In genomic region chr12:79871621-79872020, GRCh38 we compare ENCODE assay signal across 19 cellular contexts.
DNase-seq lines count a peak whose midpoint lies in the region; ATAC-seq and TF ChIP-seq lines count a peak whose summit lies in the region.
"Had no signal": no experiment of that assay in that cellular context is flagged by ENCODE, and none has a peak within 500 bp of the region (broad histone marks: within the 10 kb centered on the region; RNA-seq: fewer than 3 reads in every experiment).

No MANE protein-coding gene starts in this region.

- H3K27ac Mint-ChIP-seq in Calu3 (ENCODE audit: unreplicated experiment) (no peak overlapping the region), MCF 10A (ENCODE audit: low read depth, unreplicated experiment) (no peak overlapping the region)
- peak overlapping the region; percentile 3 for H3K27ac Mint-ChIP-seq in central memory CD8-positive, alpha-beta T cell (ENCODE audit: low read depth)
- H3K27ac Mint-ChIP-seq: activated naive CD4-positive, alpha-beta T cell treated with anti-CD3 and anti-CD28 coated beads, Interleukin-2, amount 50 U/mL, for 72 hours; endodermal cell; HFFc6 had no signal

- H3K4me3 ChIP-seq in NB4 (ENCODE audit: low read depth, low read length) = no peak overlapping the region
- H3K4me3 ChIP-seq: mucosa of descending colon, PC-9, SJCRH30 had no signal

- peaks cover 1% of the 10 kb centered on the region for H3K36me3 Mint-ChIP-seq in Calu3 (ENCODE audit: insufficient read depth, unreplicated experiment)
- H3K36me3 Mint-ChIP-seq in central memory CD8-positive, alpha-beta T cell (ENCODE audit: insufficient read depth) = peaks cover 30% of the 10 kb centered on the region
- peaks cover 16% of the 10 kb centered on the region for H3K36me3 Mint-ChIP-seq in MCF 10A (ENCODE audit: insufficient read depth, unreplicated experiment)

- H3K4me1 Mint-ChIP-seq in Calu3 (ENCODE audit: low read depth, unreplicated experiment) (no peaks in the 10 kb centered on the region), MCF 10A (ENCODE audit: insufficient read depth, unreplicated experiment) (no peaks in the 10 kb centered on the region)
- H3K4me1 Mint-ChIP-seq in central memory CD8-positive, alpha-beta T cell = peaks cover 64% of the 10 kb centered on the region

- no peak for TF ChIP-seq CTCF in Calu3 (IDR thresholded peaks at IDR 0.05; ENCODE audit: unreplicated experiment)
- TF ChIP-seq CTCF in NB4 (IDR thresholded peaks at IDR 0.05; ENCODE audit: low read depth, low read length) = no peak
- no peak for TF ChIP-seq CTCF in MCF 10A (IDR thresholded peaks at IDR 0.05; ENCODE audit: unreplicated experiment)

- intact Hi-C loops in Calu3 (cut with micrococcal nuclease; ENCODE audit: unreplicated experiment) = no loop called here
- intact Hi-C loops in head of caudate nucleus (cut with DNase I) = no loop called here
- intact Hi-C loops in MCF 10A (cut with micrococcal nuclease) = no loop called here

- BruUV-seq in Calu3 (replicated peaks; lab: Mats Ljungman, UMichigan) (TSS peak; percentile 11), MCF 10A (replicated peaks; lab: Mats Ljungman, UMichigan) (no TSS peak)

- in situ Hi-C loops in ACHN (cut with HindIII; ENCODE audit: low pct_ligation_motif_present, low pct_unique_long_range_greater_than_20kb, low sequenced_read_pairs) = no loop called here

- H3K4me3 Mint-ChIP-seq in Calu3 (ENCODE audit: low read depth, unreplicated experiment) = no peak overlapping the region
- H3K4me3 Mint-ChIP-seq in central memory CD8-positive, alpha-beta T cell = no peak overlapping the region
- no peak overlapping the region for H3K4me3 Mint-ChIP-seq in MCF 10A (ENCODE audit: unreplicated experiment)
- H3K4me3 Mint-ChIP-seq: endodermal cell, HFFc6 had no signal

- TF ChIP-seq POLR2A in NB4 (IDR thresholded peaks at IDR 0.05; ENCODE audit: extremely low read depth, insufficient read length) = no peak

- ATAC-seq in central memory CD8-positive, alpha-beta T cell (replicated peaks; ENCODE audit: extremely low read depth, poor library complexity, severe bottlenecking) = no peak
- ATAC-seq: activated naive CD4-positive, alpha-beta T cell treated with anti-CD3 and anti-CD28 coated beads, Interleukin-2, amount 50 U/mL, for 72 hours; left colon; mucosa of descending colon had no signal

- no peaks in the 10 kb centered on the region for H3K9me3 Mint-ChIP-seq in Calu3 (ENCODE audit: low read depth, unreplicated experiment)
- no peaks in the 10 kb centered on the region for H3K9me3 Mint-ChIP-seq in central memory CD8-positive, alpha-beta T cell
- no peaks in the 10 kb centered on the region for H3K9me3 Mint-ChIP-seq in MCF 10A (ENCODE audit: unreplicated experiment)
- H3K9me3 Mint-ChIP-seq: activated naive CD4-positive, alpha-beta T cell treated with anti-CD3 and anti-CD28 coated beads, Interleukin-2, amount 50 U/mL, for 72 hours; HFFc6 had no signal

- POLR2A ChIA-PET in MCF 10A (lab: Yijun Ruan, JAX) = no interaction called here

- DNase-seq in Calu3 = no peak
- peak; percentile 18 for DNase-seq in NB4 (ENCODE audit: low read depth)
- DNase-seq in central memory CD8-positive, alpha-beta T cell (ENCODE audit: low spot score in 2 of 2) = no peak
- peak; percentile 64 for DNase-seq in pons (ENCODE audit: low spot score)
- no peak for DNase-seq in head of caudate nucleus
- DNase-seq in ACHN = no peak
- DNase-seq in central memory CD4-positive, alpha-beta T cell = no peak
- DNase-seq in MCF 10A (ENCODE audit: unreplicated experiment) = no peak
- DNase-seq: activated T-cell treated with anti-CD3 and anti-CD28 coated beads, Interleukin-2, amount 50 U/mL, for 48 hours; BE2C; endodermal cell; HFFc6; left colon; mucosa of descending colon; NCI-H69; PC-9; retina; SJCRH30 had no signal

- H3K27me3 Mint-ChIP-seq in Calu3 (ENCODE audit: unreplicated experiment) (no peaks in the 10 kb centered on the region), MCF 10A (ENCODE audit: insufficient read depth, unreplicated experiment) (no peaks in the 10 kb centered on the region)
- H3K27me3 Mint-ChIP-seq in central memory CD8-positive, alpha-beta T cell = no peaks in the 10 kb centered on the region

- CTCF ChIA-PET in Calu3 (lab: Charles Lee) = no interaction called here
- CTCF ChIA-PET in MCF 10A (lab: Yijun Ruan, JAX) = no interaction called here

Comparison
In these comparisons a context has a peak if more than half of its experiments do, and no peak if none do; other contexts are left out.
1. DNase-seq: peak in NB4 (single experiment) and pons (single experiment); none in Calu3 (single experiment), central memory CD8-positive, alpha-beta T cell (0 of 2), head of caudate nucleus (0 of 42), ACHN (single experiment), central memory CD4-positive, alpha-beta T cell (single experiment) and MCF 10A (single experiment).